9 cellular contexts compared by ENCODE assay signal in the genomic region with DNA sequence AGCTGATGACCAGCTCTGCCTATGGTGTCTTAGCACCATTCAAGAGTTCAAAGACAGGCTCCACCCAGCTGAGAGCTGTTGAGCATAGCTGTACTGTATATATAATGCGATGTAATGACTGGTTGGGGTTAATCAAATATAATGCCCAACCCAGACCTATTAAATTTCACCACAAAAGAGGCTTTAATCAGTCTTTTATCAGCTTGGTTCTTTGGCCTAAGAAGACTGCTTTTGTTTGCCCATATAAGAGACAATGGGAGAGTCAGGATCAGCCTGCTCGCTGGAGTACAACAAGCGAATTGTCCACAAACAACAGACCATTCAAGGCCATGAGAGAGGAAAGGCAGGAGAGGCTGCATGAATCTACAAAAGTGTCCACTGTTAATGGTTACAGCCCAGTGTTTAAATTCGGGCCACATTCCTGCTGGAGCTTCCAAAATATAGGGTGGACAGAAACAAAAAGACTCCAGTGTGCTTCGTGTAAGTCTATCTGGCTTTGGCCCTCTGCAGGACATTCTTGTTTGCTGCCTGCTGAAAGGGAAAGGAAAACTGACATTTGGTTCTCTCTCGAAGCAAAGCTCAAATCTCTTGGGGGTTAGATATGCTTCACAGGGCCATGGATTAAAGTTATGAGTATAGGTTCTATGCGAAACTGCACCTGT.
A peak's percentile ranks its signal among the peaks of the same experiment; 100 is the strongest.
DNase-seq lines count a peak whose midpoint lies in the region; ATAC-seq and TF ChIP-seq lines count a peak whose summit lies in the region.
"Had no signal": no experiment of that assay in that cellular context is flagged by ENCODE, and none has a peak within 500 bp of the region (broad histone marks: within the 10 kb centered on the region; RNA-seq: fewer than 3 reads in every experiment).

No MANE protein-coding gene starts in this region.

- no peak for TF ChIP-seq POLR2A in sigmoid colon (IDR thresholded peaks at IDR 0.05)

- TF ChIP-seq EP300 in sigmoid colon (IDR thresholded peaks at IDR 0.05) = no peak

- no peaks in the 10 kb centered on the region for H3K36me3 ChIP-seq in sigmoid colon

- no peak overlapping the region for H3K4me3 ChIP-seq in sigmoid colon

- no peaks in the 10 kb centered on the region for H3K27me3 ChIP-seq in sigmoid colon

- no peaks in the 10 kb centered on the region for H3K9me3 ChIP-seq in sigmoid colon

- 54 to 70% methylated on average over 7 of the region's 7 CpGs for WGBS in sigmoid colon, 2 donors

- H3K4me1 ChIP-seq in sigmoid colon = peaks cover 0 to 9% (median 1%) of the 10 kb centered on the region in 4 donors

- H3K27ac ChIP-seq in caudate nucleus (ENCODE audit: low read depth, low read length) = peak overlapping the region; percentile 99
- H3K27ac ChIP-seq in sigmoid colon = peak overlapping the region; percentile 5 to 52 (median 26)

- peak; percentile 54 for ATAC-seq in GM19043 (IDR thresholded peaks at IDR 0.05; ENCODE audit: low read depth, unreplicated experiment)
- peak; percentile 84 for ATAC-seq in HG03097 (IDR thresholded peaks at IDR 0.05; ENCODE audit: low FRiP score, unreplicated experiment)

- intact Hi-C loops in sigmoid colon (cut with DNase I) = no loop called here

- TF ChIP-seq CTCF in sigmoid colon (IDR thresholded peaks at IDR 0.05) = no peak

- DNase-seq in caudate nucleus (lab: John Stamatoyannopoulos, UW) (peak in 57 of 61 donors; percentile 17 to 96 (median 79)), sigmoid colon (no peak), T-helper 2 cell (no peak), NCI-H128 (lab: John Stamatoyannopoulos, UW; ENCODE audit: unreplicated experiment) (no peak), NCI-H2081 treated with DMSO at 0.1 percent for 48 hours (lab: John Stamatoyannopoulos, UW) (no peak), NCI-H2029 treated with DMSO at 0.1 percent for 48 hours (lab: John Stamatoyannopoulos, UW) (no peak)
- DNase-seq: NCI-H187 had no signal

Comparison
In these comparisons a context has a peak if more than half of its experiments do, and no peak if none do; other contexts are left out.
1. DNase-seq: peak in caudate nucleus (57 of 61); none in sigmoid colon (single experiment), T-helper 2 cell (0 of 5), NCI-H128 (single experiment), NCI-H2081 treated with DMSO at 0.1 percent for 48 hours (single experiment) and NCI-H2029 treated with DMSO at 0.1 percent for 48 hours (single experiment).